8 cellular contexts compared by ENCODE assay signal in the genomic region with DNA sequence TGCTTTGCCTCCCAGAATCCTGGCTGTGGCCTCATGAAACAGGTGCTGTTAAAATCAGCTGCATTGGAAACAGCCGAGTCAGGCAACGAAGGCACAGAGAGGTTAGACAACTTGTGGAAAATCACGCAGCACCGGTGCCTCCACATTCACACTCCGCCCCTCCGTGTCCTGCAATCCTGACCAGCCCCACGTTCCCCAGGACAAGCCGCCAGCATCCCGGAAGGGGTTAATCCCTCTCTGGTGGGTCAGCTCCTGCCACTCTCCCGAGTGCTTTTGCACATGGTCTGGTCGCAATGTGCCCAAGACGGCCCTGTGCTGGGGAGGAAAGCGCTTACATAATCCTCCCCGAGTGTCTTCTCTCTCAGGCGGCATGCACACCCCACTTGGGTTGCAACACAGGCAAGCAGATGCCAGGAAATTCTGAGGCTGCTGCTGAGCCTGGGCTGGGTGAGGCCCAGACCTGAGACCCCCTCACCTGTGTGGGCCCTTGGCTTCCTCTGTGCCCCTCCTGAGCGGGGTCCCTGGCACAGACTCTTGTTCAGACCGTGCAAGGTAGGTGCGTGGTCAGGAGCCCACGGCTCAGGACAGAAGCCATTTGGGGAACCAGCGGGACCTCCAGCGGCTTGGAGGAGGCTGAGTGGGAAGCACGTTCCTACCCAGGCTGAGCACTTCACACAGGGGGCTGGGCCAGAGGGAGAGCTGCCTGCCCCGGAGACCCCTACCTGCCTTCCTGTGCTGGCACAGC.
DNase-seq lines count a peak whose midpoint lies in the region; ATAC-seq and TF ChIP-seq lines count a peak whose summit lies in the region.
"Not testable (repeated sequence)": the region's sequence is repeated elsewhere in the genome, so short reads cannot be mapped to it uniquely, and the experiment has no call there.

No MANE protein-coding gene starts in this region.

- H2BK15ac ChIP-seq in IMR-90 (ENCODE audit: low read depth, low read length), result not testable (repeated sequence)

- not testable (repeated sequence) for H2BK20ac ChIP-seq in IMR-90 (ENCODE audit: low read depth, low read length)

- POLR2A ChIA-PET in IMR-90 (lab: Charles Lee; ENCODE audit: unreplicated experiment), result not testable (repeated sequence)

- not testable (repeated sequence) for H2AFZ ChIP-seq in IMR-90 (replicated peaks; ENCODE audit: low read length, poor library complexity)

- H4K5ac ChIP-seq in IMR-90 (ENCODE audit: low read depth, low read length), result not testable (repeated sequence)

- H3K9me1 ChIP-seq in IMR-90 (ENCODE audit: insufficient read depth, low read length), result not testable (repeated sequence)

- in situ Hi-C loops in IMR-90 (cut with MboI; ENCODE audit: low sequenced_read_pairs), result not testable (repeated sequence)

- CTCF ChIA-PET in IMR-90 (lab: Yijun Ruan, JAX), result not testable (repeated sequence)

- H2AK5ac ChIP-seq in IMR-90 (ENCODE audit: low read depth, low read length), result not testable (repeated sequence)

- 85% methylated on average over 11 of the region's 23 CpGs; no CpG with 5 or more reads in 1 of the 2 experiments for WGBS in IMR-90 (ENCODE audit: extremely low coverage in 2 of 2, insufficient read length in 1 of 2), 2 experiments
- 43 to 46% methylated on average over 19 to 23 of the region's 23 CpGs for WGBS in lower leg skin, 2 donors

- not testable (repeated sequence) for H3K18ac ChIP-seq in IMR-90 (ENCODE audit: low read depth, low read length)

- TF ChIP-seq CTCF in IMR-90 (conservative IDR thresholded peaks at IDR 0.05; ENCODE audit: low read depth, low read length); lower leg skin (IDR thresholded peaks at IDR 0.05); upper lobe of right lung (IDR thresholded peaks at IDR 0.05): not testable (repeated sequence)

- intact Hi-C loops in IMR-90 (cut with micrococcal nuclease); Right ventricle myocardium inferior (cut with DNase I); lower leg skin (cut with DNase I; ENCODE audit: low total_unique reads); posterior cingulate gyrus (cut with DNase I); upper lobe of right lung (cut with DNase I): not testable (repeated sequence)

- not testable (repeated sequence) for H3K4me1 ChIP-seq in IMR-90 (ENCODE audit: control insufficient read depth, insufficient read depth, low read length); upper lobe of right lung

- H4K20me1 ChIP-seq in IMR-90 (ENCODE audit: insufficient read depth, low read length), result not testable (repeated sequence)

- not testable (repeated sequence) for H3K9me3 ChIP-seq in IMR-90 (ENCODE audit: control insufficient read depth, insufficient read depth, low read length); upper lobe of right lung

- not testable (repeated sequence) for H3K9ac ChIP-seq in IMR-90 (ENCODE audit: low read depth, low read length)

- H2BK5ac ChIP-seq in IMR-90 (ENCODE audit: low read depth, low read length, poor library complexity, severe bottlenecking), result not testable (repeated sequence)

- not testable (repeated sequence) for H3K23ac ChIP-seq in IMR-90 (ENCODE audit: low read depth, low read length)

- DNase-seq in AG20443 (ENCODE audit: low spot score) (peak; percentile 60), RPMI7951 (ENCODE audit: low read depth) (peak; percentile 16), lower leg skin (ENCODE audit: low spot score in 2 of 2) (peak; percentile 69 to 93), posterior cingulate gyrus (peak in 8 of 10 donors; percentile 54 to 94 (median 68)), upper lobe of right lung (peak; percentile 76)
- not testable (repeated sequence) for DNase-seq in IMR-90; Right ventricle myocardium inferior (ENCODE audit: missing footprints)

- not testable (repeated sequence) for H2BK120ac ChIP-seq in IMR-90 (ENCODE audit: low read depth, low read length)

- not testable (repeated sequence) for H3K4me3 ChIP-seq in IMR-90 (ENCODE audit: insufficient read depth, low read depth, low read length); lower leg skin (ENCODE audit: low read depth, poor library complexity, severe bottlenecking); upper lobe of right lung

- BruUV-seq in IMR-90 (replicated peaks; lab: Mats Ljungman, UMichigan), result not testable (repeated sequence)

- H2AK9ac ChIP-seq in IMR-90 (replicated peaks; ENCODE audit: low read depth, low read length, poor library complexity), result not testable (repeated sequence)

- not testable (repeated sequence) for H3K4ac ChIP-seq in IMR-90 (ENCODE audit: low read depth, low read length)

- H4K91ac ChIP-seq in IMR-90 (ENCODE audit: insufficient read depth, low read depth, low read length), result not testable (repeated sequence)

- not testable (repeated sequence) for H3K36me3 ChIP-seq in IMR-90 (ENCODE audit: control insufficient read depth, insufficient read depth, low read length); upper lobe of right lung

- not testable (repeated sequence) for H3K27ac ChIP-seq in IMR-90 (ENCODE audit: insufficient read depth, low read length); upper lobe of right lung
- H3K27ac ChIP-seq in cingulate gyrus (ENCODE audit: low read depth, low read length), result peak overlapping the region; percentile 54

- H4K8ac ChIP-seq in IMR-90 (ENCODE audit: low read depth in 2 of 2, low read length in 2 of 2), result not testable (repeated sequence)

- not testable (repeated sequence) for H3K79me1 ChIP-seq in IMR-90 (ENCODE audit: low read depth in 1 of 2, low read length in 2 of 2)

- H3K27me3 ChIP-seq in IMR-90 (ENCODE audit: control insufficient read depth, insufficient read depth, low read length); upper lobe of right lung: not testable (repeated sequence)

- H3K4me2 ChIP-seq in IMR-90 (ENCODE audit: low read depth, low read length), result not testable (repeated sequence)

- dilution Hi-C loops in IMR-90 (cut with HindIII; ENCODE audit: low sequenced_read_pairs, unreplicated experiment), result not testable (repeated sequence)

- ATAC-seq in IMR-90 (ENCODE audit: low read depth), result peak; percentile 15; the same call in 1 of the 2 replicates
- peak; percentile 40 for ATAC-seq in Right ventricle myocardium inferior
- peak; percentile 49 for ATAC-seq in upper lobe of right lung

- H3K14ac ChIP-seq in IMR-90 (replicated peaks; ENCODE audit: low read depth, low read length), result not testable (repeated sequence)

- not testable (repeated sequence) for TF ChIP-seq RAD21 in IMR-90 (IDR thresholded peaks at IDR 0.05; ENCODE audit: low read length)

- H3K56ac ChIP-seq in IMR-90 (ENCODE audit: extremely low read depth, insufficient read depth, low read length), result not testable (repeated sequence)

- TF ChIP-seq POLR2A in IMR-90 (IDR thresholded peaks at IDR 0.05; ENCODE audit: low read depth, low read length); lower leg skin (IDR thresholded peaks at IDR 0.05): not testable (repeated sequence)
